In the genomic region with DNA sequence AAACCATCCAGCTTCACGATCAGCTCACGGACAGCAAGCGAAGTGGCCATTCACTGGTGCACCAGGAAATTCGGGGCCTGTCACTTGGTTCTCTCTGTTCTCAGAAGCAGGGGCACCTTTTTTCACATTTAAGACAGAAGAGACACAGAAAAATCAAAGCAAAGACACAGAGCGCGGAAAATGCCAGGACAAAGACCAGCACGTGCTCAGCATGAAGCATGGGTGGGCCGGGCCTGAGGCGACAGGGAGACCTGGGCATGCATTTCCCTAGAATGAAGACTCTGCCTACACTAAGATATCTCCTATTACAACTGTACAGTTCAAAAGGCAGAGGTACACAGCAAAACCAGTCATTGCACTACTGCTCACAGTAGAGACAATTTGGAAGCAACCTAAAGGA, we compare ENCODE assay signal across 31 cellular contexts.
"Had no signal": no experiment of that assay in that cellular context is flagged by ENCODE, and none has a peak within 500 bp of the region (broad histone marks: within the 10 kb centered on the region; RNA-seq: fewer than 3 reads in every experiment).

No MANE protein-coding gene starts in this region.

- DNase-seq: activated CD4-positive, alpha-beta T cell treated with anti-CD3 and anti-CD28 coated beads for 48 hours; activated CD4-positive, alpha-beta T cell treated with anti-CD3 and anti-CD28 coated beads, Interleukin-2, amount 50 U/mL, for 48 hours; activated CD8-positive, alpha-beta memory T cell treated with anti-CD3 and anti-CD28 coated beads, Interleukin-2, amount 50 U/mL, for 48 hours; activated gamma-delta T cell; activated naive CD8-positive, alpha-beta T cell treated with anti-CD3 and anti-CD28 coated beads, Interleukin-2, amount 50 U/mL, for 24 hours; activated T-cell treated with anti-CD3 and anti-CD28 coated beads, Interleukin-2, amount 50 U/mL, for 24 hours; amygdala; central memory CD4-positive, alpha-beta T cell; dermis blood vessel endothelial cell; effector CD4-positive, alpha-beta T cell; foreskin keratinocyte; hypothalamus; lower lobe of right lung; mesenchymal stem cell; spleen; stimulated activated naive CD4-positive, alpha-beta T cell treated with Interleukin-2 at 50 U/mL for 16 hours; SW 1271; T-helper 9 cell; testis; WERI-Rb-1 had no signal

- H3K4me1 ChIP-seq: esophagus muscularis mucosa, foreskin keratinocyte, left lung, lower lobe of right lung, pancreas, psoas muscle, spleen, testis, transverse colon had no signal

- H3K9me3 ChIP-seq: neutrophil, pancreas, psoas muscle, testis, transverse colon had no signal

- H3K4me3 ChIP-seq: esophagus muscularis mucosa, heart left ventricle, left lung, lower lobe of right lung, pancreas, psoas muscle, spleen, testis, transverse colon had no signal

- ATAC-seq: activated CD4-positive, CD25-positive, alpha-beta regulatory T cell treated with anti-CD3 and anti-CD28 coated beads, Interleukin-2, amount 50 U/mL, for 24 hours; foreskin keratinocyte; heart left ventricle; left lung; naive thymus-derived CD8-positive, alpha-beta T cell; psoas muscle had no signal

- FAIRE-seq: pancreas, TTC549, urothelium cell line had no signal

- H3K36me3 ChIP-seq: esophagus muscularis mucosa, heart left ventricle, left lung, lower lobe of right lung, neutrophil, pancreas, spleen, transverse colon, WERI-Rb-1 had no signal

- H3K27ac ChIP-seq: esophagus muscularis mucosa, foreskin keratinocyte, heart left ventricle, left lung, lower lobe of right lung, neutrophil, pancreas, psoas muscle, spleen, testis, transverse colon, WERI-Rb-1 had no signal
